In the genomic region with DNA sequence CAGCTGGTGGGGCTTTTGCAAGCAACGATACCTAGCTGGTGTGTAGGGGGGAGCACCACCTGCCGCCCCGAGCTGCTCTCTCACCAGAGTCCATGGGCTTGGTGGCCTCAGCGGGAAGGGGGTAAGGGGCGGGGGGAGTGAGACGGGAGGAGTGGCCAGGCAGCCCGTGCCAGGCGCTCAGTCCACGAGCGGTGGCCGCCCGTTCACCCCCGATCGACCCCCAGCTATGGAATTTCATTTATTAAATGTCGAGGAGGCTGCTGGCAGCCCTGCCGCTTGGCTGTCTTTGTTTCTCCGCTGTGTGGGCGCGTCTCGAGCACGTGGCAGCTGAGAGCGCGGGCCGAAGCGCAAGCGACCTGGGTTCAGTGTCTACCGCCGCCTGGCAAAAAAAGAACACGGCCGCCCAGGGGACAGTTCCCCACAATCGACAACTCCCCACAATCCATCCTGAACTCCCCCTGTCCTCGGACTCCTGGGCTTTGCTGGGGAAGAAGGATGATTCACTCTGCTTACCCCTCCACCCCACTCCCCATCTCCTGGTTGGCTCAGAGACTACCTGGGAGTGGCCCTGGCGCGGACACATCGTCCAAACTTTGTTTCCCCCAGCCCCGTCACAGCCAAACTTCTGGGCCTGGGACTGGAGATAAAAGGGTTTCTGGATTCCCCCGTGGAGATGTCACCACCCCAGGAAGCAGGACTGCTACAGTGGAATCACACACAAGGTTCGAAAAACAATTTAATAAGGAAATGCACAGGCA, we compare ENCODE assay signal across 8 cellular contexts. TPM values are rescaled to one million over a fixed set of nuclear protein-coding genes. Genes with fewer than 3 reads are reported as not detected.
DNase-seq lines count a peak whose midpoint lies in the region; ATAC-seq, FAIRE-seq and TF ChIP-seq lines count a peak whose summit lies in the region.

No MANE protein-coding gene starts in this region.

- in situ Hi-C loops in HepG2 (cut with HindIII; ENCODE audit: extremely low pct_ligation_motif_present, low pct_unique_long_range_greater_than_20kb) = no loop called here

- H3K9ac ChIP-seq in HepG2 (ENCODE audit: insufficient read depth, low read depth, low read length) = peak overlapping the region; percentile 72

- H3K4me3 Mint-ChIP-seq in stimulated activated naive CD8-positive, alpha-beta T cell treated with anti-CD3 and anti-CD28 coated beads, Interleukin-15, amount 100 ng/mL, for 72 hours = peak overlapping the region; percentile 82 to 91

- peak overlapping the region; percentile 89 for H3K4me2 ChIP-seq in HepG2 (ENCODE audit: low read depth, low read length)

- peaks cover 81% of the 10 kb centered on the region for H3K4me1 Mint-ChIP-seq in stimulated activated naive CD8-positive, alpha-beta T cell treated with anti-CD3 and anti-CD28 coated beads, Interleukin-15, amount 100 ng/mL, for 72 hours

- DNase-seq in CD1c-positive myeloid dendritic cell (ENCODE audit: extremely low spot score) (peak; percentile 48), HT1080 (ENCODE audit: low read depth) (peak; percentile 83), SJSA1 (ENCODE audit: low read depth in 1 of 2, low spot score in 2 of 2) (no peak), cerebellar cortex (ENCODE audit: low spot score) (peak; percentile 57), HepG2 (ENCODE audit: low spot score) (peak; percentile 58), activated gamma-delta T cell (lab: John Stamatoyannopoulos, UW) (no peak), GOT3 (lab: John Stamatoyannopoulos, UW) (no peak)
- peak; percentile 60 to 63 for DNase-seq in stimulated activated naive CD8-positive, alpha-beta T cell treated with anti-CD3 and anti-CD28 coated beads, Interleukin-15, amount 100 ng/mL, for 72 hours

- BruUV-seq in HepG2 (replicated peaks; lab: Mats Ljungman, UMichigan) = TSS peak; percentile 54

- H3K4me3 ChIP-seq in SJSA1 (peak overlapping the region; percentile 3), HepG2 (replicated peaks in 1 of 3; ENCODE audit: insufficient read depth in 1 of 3, low read depth in 2 of 3, low read length in 3 of 3) (peak overlapping the region; percentile 70 to 91 (median 89))

- TF ChIP-seq EP300 in HepG2 (IDR thresholded peaks at IDR 0.05; ENCODE audit: low read depth in 2 of 2, low read length in 2 of 2) (no peak), HepG2 (CRISPR knock-in tag; IDR thresholded peaks at IDR 0.05; ENCODE audit: borderline replicate concordance) (no peak)

- 0% methylated on average over 20 of the region's 38 CpGs for WGBS in HepG2 (ENCODE audit: low lambda C conversion rate)

- H4K20me1 ChIP-seq in HepG2 (ENCODE audit: insufficient read depth, low read length) = peaks cover 14% of the 10 kb centered on the region; the same call in 1 of the 2 replicates

- H3K27ac ChIP-seq in SJSA1 (no peak overlapping the region), HepG2 (ENCODE audit: extremely low read length, insufficient read depth, low read length) (peak overlapping the region; percentile 62)

- H3K9me3 Mint-ChIP-seq in stimulated activated naive CD8-positive, alpha-beta T cell treated with anti-CD3 and anti-CD28 coated beads, Interleukin-15, amount 100 ng/mL, for 72 hours = no peaks in the 10 kb centered on the region

- H3K9me3 ChIP-seq in SJSA1 (replicated peaks) = no peaks in the 10 kb centered on the region
- no peaks in the 10 kb centered on the region for H3K9me3 ChIP-seq in HepG2 (ENCODE audit: low read length)

- no peak; the same call in 1 of the 2 replicates for TF ChIP-seq RAD21 in HepG2 (CRISPR knock-in tag; IDR thresholded peaks at IDR 0.05)

- no peak overlapping the region for H2AFZ ChIP-seq in HepG2 (ENCODE audit: low read length)

- FAIRE-seq in HepG2 (lab: Jason Lieb, UNC) = peak; percentile 26

- H3K27me3 ChIP-seq in SJSA1 (replicated peaks) (no peaks in the 10 kb centered on the region), HepG2 (ENCODE audit: control insufficient read depth in 1 of 2, insufficient read depth in 2 of 2, low read length in 2 of 2) (peaks cover 1 to 23% of the 10 kb centered on the region in 2 experiments; a peak in 3 of 5 replicates)

- H3K4me1 ChIP-seq in SJSA1 (replicated peaks) (peaks cover 64% of the 10 kb centered on the region), HepG2 (ENCODE audit: insufficient read depth, low read length) (peaks cover 59% of the 10 kb centered on the region)

- H3K36me3 ChIP-seq in SJSA1 (peaks cover 9% of the 10 kb centered on the region; the same call in 1 of the 2 replicates), HepG2 (replicated peaks in 1 of 2; ENCODE audit: control insufficient read depth in 1 of 2, insufficient read depth in 2 of 2, low read length in 2 of 2) (no peaks in the 10 kb centered on the region)

- peaks cover 23% of the 10 kb centered on the region for H3K79me2 ChIP-seq in HepG2 (ENCODE audit: insufficient read depth, low read length)

- peak overlapping the region; percentile 74 to 81 for H3K27ac Mint-ChIP-seq in stimulated activated naive CD8-positive, alpha-beta T cell treated with anti-CD3 and anti-CD28 coated beads, Interleukin-15, amount 100 ng/mL, for 72 hours

- 0 out of 4 replicates have a peak, but pooled peaks of 1 of the 2 experiments have one; percentile 9 for TF ChIP-seq POLR2A in HepG2 (IDR thresholded peaks at IDR 0.05; ENCODE audit: insufficient read depth in 1 of 2, low read depth in 2 of 2, low read length in 2 of 2)

- TF ChIP-seq CTCF in HepG2 (CRISPR knock-in tag; IDR thresholded peaks at IDR 0.05) = no peak

- intact Hi-C loops in HepG2 (cut with micrococcal nuclease; ENCODE audit: unreplicated experiment) = loop anchor here (1.0 to 10.0 kb wide), 3 partner anchors 11 to 216 kb away; no protein-coding TSS in a partner anchor

- peak; percentile 43 for ATAC-seq in HepG2
- ATAC-seq in stimulated activated naive CD8-positive, alpha-beta T cell treated with anti-CD3 and anti-CD28 coated beads, Interleukin-15, amount 100 ng/mL, for 72 hours = peak; percentile 23

- no peaks in the 10 kb centered on the region for H3K27me3 Mint-ChIP-seq in stimulated activated naive CD8-positive, alpha-beta T cell treated with anti-CD3 and anti-CD28 coated beads, Interleukin-15, amount 100 ng/mL, for 72 hours

- CTCF ChIA-PET in HepG2 (lab: Yijun Ruan, JAX; ENCODE audit: low intra/inter-chr PET ratio, low total read pairs) = interaction anchor here (1.6 to 3.1 kb wide), 3 partner anchors 11 to 221 kb away, joined by 5 to 39 read pairs (median 10); no protein-coding TSS in a partner anchor

- POLR2A ChIA-PET in HepG2 (lab: Yijun Ruan, JAX) = interaction anchor here (0.9 to 3.0 kb wide), 9 partner anchors 16 to 297 kb away, joined by 3 to 23 read pairs (median 7); a partner anchor contains a TSS

RNA-seq across cellular contexts. Expression of a gene that starts 1.7 kb away (rescaled TPM):
- total RNA-seq in HT1080 (2014; rRNA removed; shearing (Covaris generic)) = 76.4 and 97.4 TPM in 2 replicates
- 73.3 and 78.8 TPM in 2 replicates for polyA plus RNA-seq in HT1080 (2015; cell fraction: cytosol; rRNA removed)
- polyA plus RNA-seq in HT1080 (2015; cell fraction: nucleus; rRNA removed) = 74.6 and 87.3 TPM in 2 replicates
- total RNA-seq in SJSA1 (2014; rRNA removed; shearing (Covaris generic)) = 16.8 and 52.6 TPM in 2 replicates
- total RNA-seq in HepG2 (2016; rRNA removed; fragmentation: Illumina TruSeq; extraction: Trizol) = 12.9 and 14.2 TPM in 2 replicates
- total RNA-seq in HepG2 (2016; cell fraction: cytosol; rRNA removed; fragmentation: Illumina TruSeq; extraction: Trizol; ENCODE audit: low read depth) = 6.7 and 9.1 TPM in 2 replicates
- 11.3 and 13.5 TPM in 2 replicates for total RNA-seq in HepG2 (2016; cell fraction: insoluble cytoplasmic fraction; rRNA removed; fragmentation: Illumina TruSeq; extraction: Trizol)
- total RNA-seq in HepG2 (2016; cell fraction: membrane; rRNA removed; fragmentation: Illumina TruSeq; extraction: Trizol) = 23.5 and 27.1 TPM in 2 replicates
- total RNA-seq in HepG2 (2016; cell fraction: nucleus; rRNA removed; fragmentation: Illumina TruSeq; extraction: Trizol) = 11.7 and 17.3 TPM in 2 replicates
- polyA plus RNA-seq in HepG2 (2011; rRNA removed) = 30.8 and 31.5 TPM in 2 replicates
- 17.1 and 24.2 TPM in 2 replicates for polyA plus RNA-seq in HepG2 (2011; cell fraction: cytosol; rRNA removed)
- polyA plus RNA-seq in HepG2 (2011; cell fraction: nucleus; rRNA removed) = 56.8 and 69.2 TPM in 2 replicates
- 15.9 and 22.4 TPM in 2 replicates for polyA plus RNA-seq in HepG2 (2012)
- polyA plus RNA-seq in HepG2 (2016; cell fraction: cytosol; fragmentation: Illumina TruSeq; extraction: Trizol; ENCODE audit: low read depth) = 12.0 and 13.0 TPM in 2 replicates
- polyA plus RNA-seq in HepG2 (2016; cell fraction: insoluble cytoplasmic fraction; fragmentation: Illumina TruSeq; extraction: Trizol; ENCODE audit: low read depth) = 17.0 and 22.9 TPM in 2 replicates
- polyA plus RNA-seq in HepG2 (2016; cell fraction: membrane; fragmentation: Illumina TruSeq; extraction: Trizol; ENCODE audit: low read depth) = 26.3 and 34.9 TPM in 2 replicates
- polyA plus RNA-seq in HepG2 (2016; cell fraction: nucleus; fragmentation: Illumina TruSeq; extraction: Trizol; ENCODE audit: insufficient read depth, low read depth) = 31.9 and 33.9 TPM in 2 replicates
- 51.4 and 110 TPM in 2 replicates for polyA minus RNA-seq in HepG2 (2011; rRNA and poly(A)+ RNA removed; ENCODE audit: low replicate concordance)
- 17.5 and 20.2 TPM in 2 replicates for polyA minus RNA-seq in HepG2 (2011; cell fraction: cytosol; rRNA and poly(A)+ RNA removed)
- 22.8 and 25.5 TPM in 2 replicates for polyA minus RNA-seq in HepG2 (2011; cell fraction: nucleus; rRNA and poly(A)+ RNA removed)

RNA-seq across cellular contexts. Expression of a gene that starts 1.8 kb away (rescaled TPM):
- total RNA-seq in HT1080 (2014; rRNA removed; shearing (Covaris generic)) = 14.2 and 17.9 TPM in 2 replicates
- polyA plus RNA-seq in HT1080 (2015; cell fraction: cytosol; rRNA removed) = 8.9 and 9.9 TPM in 2 replicates
- 40.1 and 44.1 TPM in 2 replicates for polyA plus RNA-seq in HT1080 (2015; cell fraction: nucleus; rRNA removed)
- 2.9 and 3.4 TPM in 2 replicates for total RNA-seq in SJSA1 (2014; rRNA removed; shearing (Covaris generic))
- total RNA-seq in HepG2 (2016; rRNA removed; fragmentation: Illumina TruSeq; extraction: Trizol) = 1.6 and 1.7 TPM in 2 replicates
- 0.71 and 0.79 TPM in 2 replicates for total RNA-seq in HepG2 (2016; cell fraction: cytosol; rRNA removed; fragmentation: Illumina TruSeq; extraction: Trizol; ENCODE audit: low read depth)
- total RNA-seq in HepG2 (2016; cell fraction: insoluble cytoplasmic fraction; rRNA removed; fragmentation: Illumina TruSeq; extraction: Trizol) = 0.76 and 1.6 TPM in 2 replicates
- 1.5 and 1.9 TPM in 2 replicates for total RNA-seq in HepG2 (2016; cell fraction: membrane; rRNA removed; fragmentation: Illumina TruSeq; extraction: Trizol)
- total RNA-seq in HepG2 (2016; cell fraction: nucleus; rRNA removed; fragmentation: Illumina TruSeq; extraction: Trizol) = 2.0 and 2.4 TPM in 2 replicates
- 1.8 and 2.2 TPM in 2 replicates for polyA plus RNA-seq in HepG2 (2011; rRNA removed)
- polyA plus RNA-seq in HepG2 (2011; cell fraction: cytosol; rRNA removed) = 0.83 and 1.4 TPM in 2 replicates
- 9.9 and 14.7 TPM in 2 replicates for polyA plus RNA-seq in HepG2 (2011; cell fraction: nucleus; rRNA removed)
- 1.2 and 2.1 TPM in 2 replicates for polyA plus RNA-seq in HepG2 (2012)
- 0.67 and 0.84 TPM in 2 replicates for polyA plus RNA-seq in HepG2 (2016; cell fraction: cytosol; fragmentation: Illumina TruSeq; extraction: Trizol; ENCODE audit: low read depth)
- polyA plus RNA-seq in HepG2 (2016; cell fraction: insoluble cytoplasmic fraction; fragmentation: Illumina TruSeq; extraction: Trizol; ENCODE audit: low read depth) = 1.7 and 2.2 TPM in 2 replicates
- polyA plus RNA-seq in HepG2 (2016; cell fraction: membrane; fragmentation: Illumina TruSeq; extraction: Trizol; ENCODE audit: low read depth) = 1.7 and 1.9 TPM in 2 replicates
- polyA plus RNA-seq in HepG2 (2016; cell fraction: nucleus; fragmentation: Illumina TruSeq; extraction: Trizol; ENCODE audit: insufficient read depth, low read depth) = 6.1 and 8.4 TPM in 2 replicates
- 3.0 and 21.2 TPM in 2 replicates for polyA minus RNA-seq in HepG2 (2011; rRNA and poly(A)+ RNA removed; ENCODE audit: low replicate concordance)
- polyA minus RNA-seq in HepG2 (2011; cell fraction: cytosol; rRNA and poly(A)+ RNA removed) = 1.5 and 1.8 TPM in 2 replicates
- polyA minus RNA-seq in HepG2 (2011; cell fraction: nucleus; rRNA and poly(A)+ RNA removed) = 0.75 and 1.8 TPM in 2 replicates

RNA-seq across cellular contexts. Expression of a gene that starts 22.7 kb away (rescaled TPM):
- 21.9 and 26.1 TPM in 2 replicates for total RNA-seq in HT1080 (2014; rRNA removed; shearing (Covaris generic))
- polyA plus RNA-seq in HT1080 (2015; cell fraction: cytosol; rRNA removed) = 19.4 and 24.8 TPM in 2 replicates
- 58.2 and 59.8 TPM in 2 replicates for polyA plus RNA-seq in HT1080 (2015; cell fraction: nucleus; rRNA removed)
- 66.7 and 86.9 TPM in 2 replicates for total RNA-seq in SJSA1 (2014; rRNA removed; shearing (Covaris generic))
- total RNA-seq in HepG2 (2016; rRNA removed; fragmentation: Illumina TruSeq; extraction: Trizol) = 9.9 and 25.7 TPM in 2 replicates
- total RNA-seq in HepG2 (2016; cell fraction: cytosol; rRNA removed; fragmentation: Illumina TruSeq; extraction: Trizol; ENCODE audit: low read depth) = 17.6 and 23.7 TPM in 2 replicates
- 9.5 and 27.0 TPM in 2 replicates for total RNA-seq in HepG2 (2016; cell fraction: insoluble cytoplasmic fraction; rRNA removed; fragmentation: Illumina TruSeq; extraction: Trizol)
- 15.6 and 16.0 TPM in 2 replicates for total RNA-seq in HepG2 (2016; cell fraction: membrane; rRNA removed; fragmentation: Illumina TruSeq; extraction: Trizol)
- 23.1 and 26.1 TPM in 2 replicates for total RNA-seq in HepG2 (2016; cell fraction: nucleus; rRNA removed; fragmentation: Illumina TruSeq; extraction: Trizol)
- 16.9 and 29.2 TPM in 2 replicates for polyA plus RNA-seq in HepG2 (2011; rRNA removed)
- polyA plus RNA-seq in HepG2 (2011; cell fraction: cytosol; rRNA removed) = 15.5 and 31.8 TPM in 2 replicates
- polyA plus RNA-seq in HepG2 (2011; cell fraction: nucleus; rRNA removed) = 136 and 174 TPM in 2 replicates
- polyA plus RNA-seq in HepG2 (2012) = 12.7 and 18.1 TPM in 2 replicates
- 9.2 and 10.2 TPM in 2 replicates for polyA plus RNA-seq in HepG2 (2016; cell fraction: cytosol; fragmentation: Illumina TruSeq; extraction: Trizol; ENCODE audit: low read depth)
- 8.5 and 9.5 TPM in 2 replicates for polyA plus RNA-seq in HepG2 (2016; cell fraction: insoluble cytoplasmic fraction; fragmentation: Illumina TruSeq; extraction: Trizol; ENCODE audit: low read depth)
- 10.4 and 10.9 TPM in 2 replicates for polyA plus RNA-seq in HepG2 (2016; cell fraction: membrane; fragmentation: Illumina TruSeq; extraction: Trizol; ENCODE audit: low read depth)
- 51.8 and 59.8 TPM in 2 replicates for polyA plus RNA-seq in HepG2 (2016; cell fraction: nucleus; fragmentation: Illumina TruSeq; extraction: Trizol; ENCODE audit: insufficient read depth, low read depth)
- 25.1 and 43.5 TPM in 2 replicates for polyA minus RNA-seq in HepG2 (2011; rRNA and poly(A)+ RNA removed; ENCODE audit: low replicate concordance)
- 18.8 and 20.0 TPM in 2 replicates for polyA minus RNA-seq in HepG2 (2011; cell fraction: cytosol; rRNA and poly(A)+ RNA removed)
- polyA minus RNA-seq in HepG2 (2011; cell fraction: nucleus; rRNA and poly(A)+ RNA removed) = 16.1 and 22.5 TPM in 2 replicates

RNA-seq across cellular contexts. Expression of a gene that starts 24.3 kb away (rescaled TPM):
- 6.3 and 6.4 TPM in 2 replicates for total RNA-seq in HT1080 (2014; rRNA removed; shearing (Covaris generic))
- 5.8 and 6.0 TPM in 2 replicates for polyA plus RNA-seq in HT1080 (2015; cell fraction: cytosol; rRNA removed)
- polyA plus RNA-seq in HT1080 (2015; cell fraction: nucleus; rRNA removed) = 4.7 and 5.3 TPM in 2 replicates
- total RNA-seq in SJSA1 (2014; rRNA removed; shearing (Covaris generic)) = 5.7 and 6.8 TPM in 2 replicates
- total RNA-seq in HepG2 (2016; rRNA removed; fragmentation: Illumina TruSeq; extraction: Trizol) = 4.8 and 7.7 TPM in 2 replicates
- total RNA-seq in HepG2 (2016; cell fraction: cytosol; rRNA removed; fragmentation: Illumina TruSeq; extraction: Trizol; ENCODE audit: low read depth) = 0.44 and 0.91 TPM in 2 replicates
- total RNA-seq in HepG2 (2016; cell fraction: insoluble cytoplasmic fraction; rRNA removed; fragmentation: Illumina TruSeq; extraction: Trizol) = 5.0 and 7.3 TPM in 2 replicates
- total RNA-seq in HepG2 (2016; cell fraction: membrane; rRNA removed; fragmentation: Illumina TruSeq; extraction: Trizol) = 3.2 and 3.6 TPM in 2 replicates
- 6.6 and 6.7 TPM in 2 replicates for total RNA-seq in HepG2 (2016; cell fraction: nucleus; rRNA removed; fragmentation: Illumina TruSeq; extraction: Trizol)
- polyA plus RNA-seq in HepG2 (2011; rRNA removed) = 2.4 and 2.9 TPM in 2 replicates
- polyA plus RNA-seq in HepG2 (2011; cell fraction: cytosol; rRNA removed) = 2.6 and 2.7 TPM in 2 replicates
- polyA plus RNA-seq in HepG2 (2011; cell fraction: nucleus; rRNA removed) = 2.3 and 2.7 TPM in 2 replicates
- polyA plus RNA-seq in HepG2 (2012) = 2.3 and 2.8 TPM in 2 replicates
- polyA plus RNA-seq in HepG2 (2016; cell fraction: cytosol; fragmentation: Illumina TruSeq; extraction: Trizol; ENCODE audit: low read depth) = 0.60 and 0.61 TPM in 2 replicates
- polyA plus RNA-seq in HepG2 (2016; cell fraction: insoluble cytoplasmic fraction; fragmentation: Illumina TruSeq; extraction: Trizol; ENCODE audit: low read depth) = 4.7 and 5.2 TPM in 2 replicates
- 1.9 and 2.1 TPM in 2 replicates for polyA plus RNA-seq in HepG2 (2016; cell fraction: membrane; fragmentation: Illumina TruSeq; extraction: Trizol; ENCODE audit: low read depth)
- 8.6 and 9.0 TPM in 2 replicates for polyA plus RNA-seq in HepG2 (2016; cell fraction: nucleus; fragmentation: Illumina TruSeq; extraction: Trizol; ENCODE audit: insufficient read depth, low read depth)
- polyA minus RNA-seq in HepG2 (2011; rRNA and poly(A)+ RNA removed; ENCODE audit: low replicate concordance) = 9.2 and 15.6 TPM in 2 replicates
- polyA minus RNA-seq in HepG2 (2011; cell fraction: cytosol; rRNA and poly(A)+ RNA removed) = 2.6 and 3.4 TPM in 2 replicates
- 3.6 and 5.5 TPM in 2 replicates for polyA minus RNA-seq in HepG2 (2011; cell fraction: nucleus; rRNA and poly(A)+ RNA removed)

RNA-seq across cellular contexts. Expression of a gene that starts 31.6 kb away (rescaled TPM):
- 1.4 and 2.4 TPM in 2 replicates for total RNA-seq in HT1080 (2014; rRNA removed; shearing (Covaris generic))
- 0.23 and 0.73 TPM in 2 replicates for polyA plus RNA-seq in HT1080 (2015; cell fraction: cytosol; rRNA removed)
- polyA plus RNA-seq in HT1080 (2015; cell fraction: nucleus; rRNA removed) = 20.9 and 23.8 TPM in 2 replicates
- total RNA-seq in SJSA1 (2014; rRNA removed; shearing (Covaris generic)) = 0.45 and 4.2 TPM in 2 replicates
- total RNA-seq in HepG2 (2016; rRNA removed; fragmentation: Illumina TruSeq; extraction: Trizol) = 0.42 TPM in 1 of 2 replicates, not detected in the other
- 0.10 TPM in 1 of 2 replicates, not detected in the other for total RNA-seq in HepG2 (2016; cell fraction: cytosol; rRNA removed; fragmentation: Illumina TruSeq; extraction: Trizol; ENCODE audit: low read depth)
- total RNA-seq in HepG2 (2016; cell fraction: insoluble cytoplasmic fraction; rRNA removed; fragmentation: Illumina TruSeq; extraction: Trizol) = 0.15 and 0.39 TPM in 2 replicates
- 0.14 TPM in 1 of 2 replicates, not detected in the other for total RNA-seq in HepG2 (2016; cell fraction: membrane; rRNA removed; fragmentation: Illumina TruSeq; extraction: Trizol)
- 0.38 and 0.71 TPM in 2 replicates for total RNA-seq in HepG2 (2016; cell fraction: nucleus; rRNA removed; fragmentation: Illumina TruSeq; extraction: Trizol)
- polyA plus RNA-seq in HepG2 (2011; rRNA removed) = 0.82 and 1.2 TPM in 2 replicates
- 0.20 and 0.22 TPM in 2 replicates for polyA plus RNA-seq in HepG2 (2011; cell fraction: cytosol; rRNA removed)
- polyA plus RNA-seq in HepG2 (2011; cell fraction: nucleus; rRNA removed) = 10.2 and 12.8 TPM in 2 replicates
- polyA plus RNA-seq in HepG2 (2012) = 0.16 and 0.25 TPM in 2 replicates
- 0.12 TPM in 1 of 2 replicates, not detected in the other for polyA plus RNA-seq in HepG2 (2016; cell fraction: cytosol; fragmentation: Illumina TruSeq; extraction: Trizol; ENCODE audit: low read depth)
- polyA plus RNA-seq in HepG2 (2016; cell fraction: insoluble cytoplasmic fraction; fragmentation: Illumina TruSeq; extraction: Trizol; ENCODE audit: low read depth) = 0.20 TPM in 1 of 2 replicates, not detected in the other
- polyA plus RNA-seq in HepG2 (2016; cell fraction: membrane; fragmentation: Illumina TruSeq; extraction: Trizol; ENCODE audit: low read depth) = not detected in 2 replicates
- 0.96 and 2.4 TPM in 2 replicates for polyA plus RNA-seq in HepG2 (2016; cell fraction: nucleus; fragmentation: Illumina TruSeq; extraction: Trizol; ENCODE audit: insufficient read depth, low read depth)
- polyA minus RNA-seq in HepG2 (2011; rRNA and poly(A)+ RNA removed; ENCODE audit: low replicate concordance) = 4.6 TPM in 1 of 2 replicates, not detected in the other
- not detected in 2 replicates for polyA minus RNA-seq in HepG2 (2011; cell fraction: cytosol; rRNA and poly(A)+ RNA removed)
- polyA minus RNA-seq in HepG2 (2011; cell fraction: nucleus; rRNA and poly(A)+ RNA removed) = 0.50 and 0.52 TPM in 2 replicates

Comparison
In these comparisons a context has a peak if more than half of its experiments do, and no peak if none do; other contexts are left out.
1. DNase-seq: peak in CD1c-positive myeloid dendritic cell (single experiment), HT1080 (single experiment), cerebellar cortex (single experiment), HepG2 (single experiment) and stimulated activated naive CD8-positive, alpha-beta T cell treated with anti-CD3 and anti-CD28 coated beads, Interleukin-15, amount 100 ng/mL, for 72 hours (2 of 2); none in SJSA1 (0 of 2), activated gamma-delta T cell (single experiment) and GOT3 (single experiment).